In genomic region chr15:64107337-64107736, GRCh38 we compare ENCODE assay signal across 25 cellular contexts.
"Had no signal": no experiment of that assay in that cellular context is flagged by ENCODE, and none has a peak within 500 bp of the region (broad histone marks: within the 10 kb centered on the region; RNA-seq: fewer than 3 reads in every experiment).

No MANE protein-coding gene starts in this region.

- H3K27me3 ChIP-seq: cardiac muscle cell, heart left ventricle, ovary, stomach, testis had no signal

- H3K36me3 ChIP-seq: cardiac muscle cell, ovary had no signal

- ATAC-seq: activated CD8-positive, alpha-beta T cell treated with anti-CD3 and anti-CD28 coated beads, Interleukin-2, amount 10 ng/mL, durations not matched to agents 7 days and 5 days; heart left ventricle; left colon; natural killer cell; right cardiac atrium; T-cell had no signal

- H3K27ac Mint-ChIP-seq: activated CD8-positive, alpha-beta T cell treated with anti-CD3 and anti-CD28 coated beads, Interleukin-2, amount 10 ng/mL, durations not matched to agents 7 days and 5 days; activated naive CD8-positive, alpha-beta T cell treated with anti-CD3 and anti-CD28 coated beads, Interleukin-2, amount 10 ng/mL, durations not matched to agents 7 days and 5 days; mesothelial cell of epicardium; natural killer cell; T-cell; T-helper 2 cell treated with Interferon-gamma antibody and Interleukin-4, amounts not matched to agents 5 μg/mL and 100 μg/mL, for 36 hours; type B pancreatic cell had no signal

- H3K27ac ChIP-seq: cardiac muscle cell, epithelial cell of prostate, ovary, testis, VCaP had no signal

- DNase-seq: activated CD4-positive, alpha-beta T cell treated with anti-CD3 and anti-CD28 coated beads, Interleukin-2, amount 50 U/mL, for 1 hour; activated CD4-positive, CD25-positive, alpha-beta regulatory T cell treated with anti-CD3 and anti-CD28 coated beads, Interleukin-2, amount 50 U/mL, for 72 hours; activated CD8-positive, alpha-beta T cell treated with anti-CD3 and anti-CD28 coated beads, Interleukin-2, amount 10 ng/mL, durations not matched to agents 7 days and 5 days; activated naive CD8-positive, alpha-beta T cell treated with anti-CD3 and anti-CD28 coated beads, Interleukin-2, amount 10 ng/mL, durations not matched to agents 7 days and 5 days; activated T-cell treated with anti-CD3 and anti-CD28 coated beads, Interleukin-2, amount 50 U/mL, for 1 hour; amygdala; cortex of kidney; heart left ventricle; islet precursor cell; left colon; mammary epithelial cell; natural killer cell; ovary; right cardiac atrium; stimulated activated CD4-positive, alpha-beta T cell treated with anti-CD3 and anti-CD28 coated beads, Interleukin-12 subunit alpha, Interleukin-12 subunit beta, amount 100 ng/mL, for 4 hours; stimulated activated CD4-positive, alpha-beta T cell treated with anti-CD3 and anti-CD28 coated beads, Interleukin-4, amount 100 ng/mL, for 4 hours; stomach; T-cell; testis had no signal

- H3K9me3 ChIP-seq: heart left ventricle, ovary, stomach, testis had no signal

- H3K9me3 Mint-ChIP-seq: activated naive CD8-positive, alpha-beta T cell treated with anti-CD3 and anti-CD28 coated beads, Interleukin-2, amount 10 ng/mL, durations not matched to agents 7 days and 5 days; natural killer cell; T-cell; T-helper 2 cell treated with Interferon-gamma antibody and Interleukin-4, amounts not matched to agents 5 μg/mL and 100 μg/mL, for 36 hours; type B pancreatic cell had no signal

- H3K27me3 Mint-ChIP-seq: activated naive CD8-positive, alpha-beta T cell treated with anti-CD3 and anti-CD28 coated beads, Interleukin-2, amount 10 ng/mL, durations not matched to agents 7 days and 5 days; T-cell; type B pancreatic cell had no signal

- H3K4me3 ChIP-seq: cardiac muscle cell, heart left ventricle, ovary, stomach, testis had no signal

- H3K4me1 Mint-ChIP-seq: mesothelial cell of epicardium had no signal

- H3K4me3 Mint-ChIP-seq: activated CD8-positive, alpha-beta T cell treated with anti-CD3 and anti-CD28 coated beads, Interleukin-2, amount 10 ng/mL, durations not matched to agents 7 days and 5 days; activated naive CD8-positive, alpha-beta T cell treated with anti-CD3 and anti-CD28 coated beads, Interleukin-2, amount 10 ng/mL, durations not matched to agents 7 days and 5 days; mesothelial cell of epicardium; natural killer cell; T-cell; T-helper 2 cell treated with Interferon-gamma antibody and Interleukin-4, amounts not matched to agents 5 μg/mL and 100 μg/mL, for 36 hours; type B pancreatic cell had no signal
